Comparison of ENCODE assay signal across 7 cellular contexts in the genomic region with DNA sequence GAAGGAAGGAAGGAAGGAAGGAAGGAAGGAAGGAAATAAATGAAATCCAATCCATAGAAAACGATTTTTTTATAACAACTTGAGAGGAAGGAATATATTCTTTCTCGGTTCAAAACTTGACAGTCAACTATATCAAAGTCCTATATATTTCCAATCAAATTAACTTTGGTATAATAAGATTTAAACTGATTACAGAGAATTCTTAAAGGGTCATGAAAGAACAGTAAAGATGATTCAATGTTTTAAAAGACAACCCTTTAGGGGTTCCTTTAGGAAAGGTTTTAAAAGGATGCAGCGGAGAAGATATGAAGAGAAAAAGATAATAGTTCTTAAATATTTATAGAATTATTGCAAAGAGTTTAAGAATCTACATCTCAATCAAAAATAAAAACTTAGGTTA.
"Had no signal": no experiment of that assay in that cellular context is flagged by ENCODE, and none has a peak within 500 bp of the region (broad histone marks: within the 10 kb centered on the region; RNA-seq: fewer than 3 reads in every experiment).

No MANE protein-coding gene starts in this region.

- DNase-seq: GM23248, GOT3, H9, HCEC 1CT, IMR-90, KG1 had no signal

- H3K4me1 Mint-ChIP-seq: H9 had no signal

- H3K4me3 Mint-ChIP-seq: H9 had no signal

- H3K4me3 ChIP-seq: GM23248, K562 had no signal

- H3K9ac ChIP-seq: GM23248 had no signal

- H3K27ac ChIP-seq: GM23248 had no signal

- H3K9me3 Mint-ChIP-seq: H9 had no signal
